ENCODE assay signal across 1 cellular context in the genomic region with DNA sequence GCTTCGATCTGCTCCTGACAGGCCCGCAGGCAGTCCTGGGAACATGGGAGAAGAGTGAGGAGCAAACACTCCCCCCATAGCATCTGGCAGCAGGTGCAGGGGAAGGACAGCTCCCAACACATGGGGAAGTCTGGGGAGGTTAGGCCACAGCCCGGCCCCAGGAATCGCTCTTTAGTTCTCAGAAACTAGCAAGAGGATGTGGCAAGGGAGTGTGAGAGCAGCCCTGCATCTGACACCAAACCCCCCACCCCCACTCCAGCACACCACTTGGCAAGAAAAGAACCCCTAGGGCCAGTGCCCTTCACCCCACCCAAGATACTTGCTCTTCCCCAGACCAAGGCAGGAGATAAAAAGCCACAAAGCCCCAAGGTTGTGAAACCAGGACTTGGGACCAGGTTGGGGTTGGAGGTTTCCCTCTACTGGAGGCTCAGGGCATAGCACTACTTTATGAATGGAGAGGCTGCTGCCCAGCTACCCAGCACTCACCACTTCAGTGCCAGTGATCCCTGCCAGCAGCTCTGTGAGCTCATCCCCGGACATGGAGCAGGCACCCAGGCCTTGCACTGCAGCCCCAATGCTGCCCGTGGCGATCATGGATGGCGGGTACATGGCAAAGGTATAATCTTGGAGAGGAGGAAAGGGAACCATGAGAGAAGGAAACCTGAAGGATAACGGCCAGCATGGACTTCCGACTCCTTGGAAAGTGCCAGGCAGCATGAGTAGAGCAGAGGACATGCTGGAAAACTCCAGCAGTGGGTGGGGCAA.
A peak's percentile ranks its signal among the peaks of the same experiment; 100 is the strongest.
TF ChIP-seq lines count a peak whose summit lies in the region.

No MANE protein-coding gene starts in this region.

TF ChIP-seq in endothelial cell of umbilical vein, 7 proteins besides CTCF, POLR2A, EP300 and RAD21:
- TF ChIP-seq POLR2AphosphoS5 (IDR thresholded peaks at IDR 0.05; ENCODE audit: insufficient read depth, low read depth, low read length) (peak; percentile 16), FOS (IDR thresholded peaks at IDR 0.05; ENCODE audit: borderline replicate concordance, insufficient read depth, low read length) (no peak)
TF ChIP-seq in endothelial cell of umbilical vein: peak in this region for 1.
